In genomic region chr9:91132576-91133073, GRCh38 we compare ENCODE assay signal across 1 cellular context.
TF ChIP-seq lines count a peak whose summit lies in the region.

No MANE protein-coding gene starts in this region.

TF ChIP-seq in HepG2, 621 proteins besides CTCF, POLR2A, EP300 and RAD21 (continued from another document):
- TF ChIP-seq ZNF335 (CRISPR knock-in tag; IDR thresholded peaks at IDR 0.05) = no peak
- no peak for TF ChIP-seq BRF2 (CRISPR knock-in tag; IDR thresholded peaks at IDR 0.05)
- TF ChIP-seq ZBTB14 (CRISPR knock-in tag; IDR thresholded peaks at IDR 0.05) = no peak
- no peak for TF ChIP-seq ZNF530 (CRISPR knock-in tag; IDR thresholded peaks at IDR 0.05; ENCODE audit: low read depth)
- TF ChIP-seq ZNF143 (CRISPR knock-in tag; IDR thresholded peaks at IDR 0.05) = no peak
- TF ChIP-seq FOSL1 (CRISPR knock-in tag; IDR thresholded peaks at IDR 0.05; ENCODE audit: borderline replicate concordance) = no peak
- no peak for TF ChIP-seq FOXA1 (IDR thresholded peaks at IDR 0.05)
- no peak for TF ChIP-seq FOXA1 (CRISPR knock-in tag; IDR thresholded peaks at IDR 0.05)
- no peak for TF ChIP-seq SRY (CRISPR knock-in tag; IDR thresholded peaks at IDR 0.05)
- TF ChIP-seq SMARCE1 (IDR thresholded peaks at IDR 0.05; ENCODE audit: borderline replicate concordance) = no peak
- no peak for TF ChIP-seq ZNF543 (CRISPR knock-in tag; IDR thresholded peaks at IDR 0.05)
- no peak for TF ChIP-seq KDM2A (CRISPR knock-in tag; IDR thresholded peaks at IDR 0.05; ENCODE audit: borderline replicate concordance, low read depth)
